8 cellular contexts compared by ENCODE assay signal in genomic region chr12:106986625-106987389, GRCh38. TPM values are rescaled to one million over a fixed set of nuclear protein-coding genes. Genes with fewer than 3 reads are reported as not detected.
DNase-seq lines count a peak whose midpoint lies in the region; ATAC-seq, FAIRE-seq and TF ChIP-seq lines count a peak whose summit lies in the region.

TSS of gene MTERF2 (minus strand) at chr12:106987146. CDS start at chr12:106978714, 8,432 bp downstream.

- H3K4me3 ChIP-seq in Caco-2 (ENCODE audit: low read depth, low read length) (peak within 1 kb of the TSS; percentile 83), NT2/D1 (ENCODE audit: insufficient read length, low read depth) (peak within 1 kb of the TSS; percentile 73), epithelial cell of esophagus (ENCODE audit: low read length) (peak within 1 kb of the TSS; percentile 72), mononuclear cell (ENCODE audit: low read length) (peak within 1 kb of the TSS; percentile 70)

- H3K4me1 Mint-ChIP-seq in Caco-2 (ENCODE audit: low read depth, unreplicated experiment), result peaks cover 8% of the 10 kb centered on the region

- peaks cover 21% of the 10 kb centered on the region for H3K36me3 Mint-ChIP-seq in Caco-2 (ENCODE audit: insufficient read depth, unreplicated experiment)

- TF ChIP-seq CTCF in Caco-2 (IDR thresholded peaks at IDR 0.05; ENCODE audit: insufficient read depth in 1 of 2, low read depth in 1 of 2, low read length in 1 of 2, severe bottlenecking in 1 of 2, unreplicated experiment in 1 of 2) (no peak), epithelial cell of esophagus (IDR thresholded peaks at IDR 0.05; ENCODE audit: insufficient read depth, low read depth, low read length, missing control alignments) (no peak)

- H3K36me3 ChIP-seq in Caco-2 (ENCODE audit: control insufficient read depth, insufficient read depth, low read length), result no peaks in the 10 kb centered on the region
- H3K36me3 ChIP-seq in NT2/D1 (ENCODE audit: insufficient read depth, insufficient read length, low read length), result peaks cover 32% of the 10 kb centered on the region

- H3K27me3 ChIP-seq in Caco-2 (replicated peaks; ENCODE audit: control insufficient read depth, insufficient read depth, low read length) (no peaks in the 10 kb centered on the region), NT2/D1 (ENCODE audit: insufficient read depth, insufficient read length) (no peaks in the 10 kb centered on the region), mononuclear cell (ENCODE audit: insufficient read depth, low read length) (no peaks in the 10 kb centered on the region)

- no peaks in the 10 kb centered on the region for H3K9me3 Mint-ChIP-seq in Caco-2 (ENCODE audit: unreplicated experiment)

- POLR2A ChIA-PET in Caco-2 (lab: Charles Lee), result interaction anchor here (0.6 to 1.5 kb wide), 5 partner anchors 10 to 107 kb away, joined by 3 to 12 read pairs (median 3); partner anchors contain the start of genes CRY1 and TMEM263

- no peaks in the 10 kb centered on the region for H3K27me3 Mint-ChIP-seq in Caco-2 (ENCODE audit: insufficient read depth, unreplicated experiment)

- peak within 1 kb of the TSS; percentile 87 for H3K27ac Mint-ChIP-seq in Caco-2 (ENCODE audit: unreplicated experiment)

- H3K4me1 ChIP-seq in Caco-2, result peaks cover 5% of the 10 kb centered on the region; the same call in 1 of the 2 replicates
- H3K4me1 ChIP-seq in NT2/D1 (ENCODE audit: insufficient read depth, insufficient read length), result no peaks in the 10 kb centered on the region
- peaks cover 19% of the 10 kb centered on the region for H3K4me1 ChIP-seq in mononuclear cell (ENCODE audit: insufficient read depth, low read length)

- BruUV-seq in Caco-2 (replicated peaks; lab: Mats Ljungman, UMichigan), result TSS peak; percentile 62

- intact Hi-C loops in Caco-2 (cut with micrococcal nuclease; ENCODE audit: unreplicated experiment), result no loop called here

- DNase-seq in Caco-2 (peak; percentile 92 to 94), HTR-8/SVneo (ENCODE audit: insufficient read length, low spot score) (peak; percentile 91), NT2/D1 (ENCODE audit: low read depth, low spot score) (peak; percentile 93), activated T-cell treated with anti-CD3 and anti-CD28 coated beads for 4 hours (peak; percentile 58), epithelial cell of esophagus (ENCODE audit: low read depth) (peak; percentile 94)
- DNase-seq in stimulated activated CD8-positive, alpha-beta memory T cell treated with anti-CD3 and anti-CD28 coated beads, Interleukin-2, amount 100 ng/mL, for 48 hours (ENCODE audit: low read depth in 2 of 2), result peak; percentile 68 to 71

- peak; percentile 83 for FAIRE-seq in HTR-8/SVneo (lab: Jason Lieb, UNC)

- peak within 1 kb of the TSS; percentile 90 for H3K9ac ChIP-seq in NT2/D1 (ENCODE audit: insufficient read length, low read depth)

- peak within 1 kb of the TSS; percentile 92 for H3K4me3 Mint-ChIP-seq in Caco-2 (ENCODE audit: unreplicated experiment)

- CTCF ChIA-PET in Caco-2 (lab: Charles Lee), result interaction anchor here (0.9 to 1.5 kb wide), 2 partner anchors 27 to 32 kb away, joined by 3 to 5 read pairs; no protein-coding TSS in a partner anchor

- no peaks in the 10 kb centered on the region for H3K9me3 ChIP-seq in Caco-2
- no peaks in the 10 kb centered on the region for H3K9me3 ChIP-seq in NT2/D1 (ENCODE audit: insufficient read depth, low read length)
- H3K9me3 ChIP-seq in mononuclear cell (ENCODE audit: low read depth, low read length), result no peaks in the 10 kb centered on the region

- peak; percentile 95 for ATAC-seq in GM21381 (IDR thresholded peaks at IDR 0.05; ENCODE audit: unreplicated experiment)

RNA-seq across cellular contexts. Expression of gene MTERF2, which starts in this region (rescaled TPM):
- total RNA-seq in Caco-2 (2022) (9.8 and 10.1 TPM in 2 replicates), mononuclear cell (4.3 TPM)

Comparison
In these comparisons a context has a peak if more than half of its experiments do, and no peak if none do; other contexts are left out.
1. Peak in every context shown above with its lines: DNase-seq, ATAC-seq and H3K4me3 ChIP-seq.